ENCODE assay signal across 12 cellular contexts in the genomic region with DNA sequence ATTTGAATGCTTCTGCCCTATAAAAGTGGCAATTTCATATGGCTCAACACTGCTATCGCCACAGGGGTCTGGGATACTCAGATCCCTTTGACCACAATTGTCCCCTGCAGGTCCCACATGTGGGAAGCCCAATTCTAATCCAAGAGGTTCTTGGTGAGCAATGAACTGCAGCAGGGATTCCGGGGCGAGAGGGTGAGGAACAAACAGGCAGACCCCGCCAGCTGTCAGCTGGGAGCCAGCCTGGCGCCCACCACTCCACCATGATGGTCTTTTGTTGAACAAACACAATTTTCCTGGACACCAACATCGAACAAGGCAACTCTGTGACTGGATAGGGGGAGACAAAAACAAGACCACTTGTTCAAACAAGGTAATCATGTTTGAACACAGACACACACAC.
"Had no signal": no experiment of that assay in that cellular context is flagged by ENCODE, and none has a peak within 500 bp of the region (broad histone marks: within the 10 kb centered on the region; RNA-seq: fewer than 3 reads in every experiment).

No MANE protein-coding gene starts in this region.

- H3K36me3 ChIP-seq: cardiac muscle cell, right atrium auricular region, upper lobe of left lung had no signal

- H3K27ac ChIP-seq: cardiac muscle cell, upper lobe of left lung had no signal

- H3K27me3 ChIP-seq: right atrium auricular region, upper lobe of left lung had no signal

- ATAC-seq: activated CD4-positive, CD25-positive, alpha-beta regulatory T cell treated with anti-CD3 and anti-CD28 coated beads, Interleukin-2, amount 50 U/mL, for 24 hours; activated naive CD4-positive, alpha-beta T cell treated with anti-CD3 and anti-CD28 coated beads, Interleukin-2, amount 50 U/mL, for 72 hours; stimulated activated naive B cell treated with anti-CD40 and anti-IgM and Interleukin-4, amounts not matched to agents 10 μg/mL and 1 μg/mL and 100 μg/mL, for 72 hours had no signal

- FAIRE-seq: endothelial cell of umbilical vein, small intestine had no signal

- H3K4me3 ChIP-seq: cardiac muscle cell, right atrium auricular region, upper lobe of left lung had no signal

- DNase-seq: activated effector memory CD4-positive, alpha-beta T cell treated with anti-CD3 and anti-CD28 coated beads, Interleukin-2, amount 50 U/mL, for 16 hours; activated T-cell treated with anti-CD3 and anti-CD28 coated beads, Interleukin-2, amount 50 U/mL, for 1 hour; anterior cingulate cortex; hippocampal formation; stimulated activated naive B cell treated with anti-CD40 and anti-IgM and Interleukin-4, amounts not matched to agents 10 μg/mL and 1 μg/mL and 100 μg/mL, for 72 hours; upper lobe of left lung had no signal

- H3K9me3 ChIP-seq: right atrium auricular region, upper lobe of left lung had no signal

- H3K4me1 ChIP-seq: upper lobe of left lung had no signal
